1 cellular context compared by ENCODE assay signal in genomic region chr19:54431255-54431838, GRCh38.
TF ChIP-seq lines count a peak whose summit lies in the region.

No MANE protein-coding gene starts in this region.

TF ChIP-seq in HepG2, 621 proteins besides CTCF, POLR2A, EP300 and RAD21:
- TF ChIP-seq ZNF784 (CRISPR knock-in tag; IDR thresholded peaks at IDR 0.05; ENCODE audit: borderline replicate concordance) (no peak), ZNF407 (CRISPR knock-in tag; IDR thresholded peaks at IDR 0.05; ENCODE audit: not compliant biosample characterization) (no peak), ZBTB7B (CRISPR knock-in tag; IDR thresholded peaks at IDR 0.05) (no peak), TCF7 (IDR thresholded peaks at IDR 0.05; ENCODE audit: low read depth) (no peak), ZSCAN21 (CRISPR knock-in tag; IDR thresholded peaks at IDR 0.05; ENCODE audit: borderline replicate concordance) (no peak), HOXA5 (CRISPR knock-in tag; IDR thresholded peaks at IDR 0.05) (no peak), ZNF484 (CRISPR knock-in tag; IDR thresholded peaks at IDR 0.05; ENCODE audit: borderline replicate concordance, low read depth) (no peak), GZF1 (CRISPR knock-in tag; IDR thresholded peaks at IDR 0.05) (no peak), CERS6 (CRISPR knock-in tag; IDR thresholded peaks at IDR 0.05) (no peak), GFI1 (CRISPR knock-in tag; IDR thresholded peaks at IDR 0.05; ENCODE audit: borderline replicate concordance) (no peak)
